Comparison of ENCODE assay signal across 1 cellular context in the genomic region with DNA sequence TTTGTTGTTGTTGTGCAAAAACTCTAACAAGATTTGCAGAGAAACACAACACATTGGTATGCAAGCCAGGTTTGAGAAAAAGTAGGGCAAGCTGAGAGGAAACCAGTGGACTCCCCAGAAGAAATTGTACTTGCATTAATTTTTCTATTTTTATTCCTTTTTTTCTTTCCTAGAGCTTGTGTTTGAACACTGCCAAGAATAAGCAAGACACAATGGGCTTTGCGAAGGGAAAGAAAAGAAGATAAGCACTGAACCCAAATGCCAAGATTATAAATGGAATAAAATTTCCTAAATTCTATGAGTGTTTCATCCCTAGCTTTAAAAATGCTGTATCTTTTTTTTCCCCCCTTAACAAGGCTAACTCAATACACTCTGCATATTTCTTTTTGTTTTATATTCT.
TF ChIP-seq lines count a peak whose summit lies in the region.

No MANE protein-coding gene starts in this region.

TF ChIP-seq in A549, 52 proteins besides CTCF, POLR2A, EP300 and RAD21 (continued from another document):
- TF ChIP-seq CHD4 (IDR thresholded peaks at IDR 0.05; ENCODE audit: borderline replicate concordance) = no peak
- no peak for TF ChIP-seq RNF2 (IDR thresholded peaks at IDR 0.05; ENCODE audit: borderline replicate concordance, low read depth)
- no peak for TF ChIP-seq POLR2AphosphoS2 (conservative IDR thresholded peaks at IDR 0.05; ENCODE audit: low read length)
- TF ChIP-seq NPAS2 (CRISPR knock-in tag; IDR thresholded peaks at IDR 0.05; ENCODE audit: borderline replicate concordance) = no peak
- no peak for TF ChIP-seq MYC (IDR thresholded peaks at IDR 0.05; ENCODE audit: borderline replicate concordance, low read length)
